ENCODE assay signal across 8 cellular contexts in genomic region chr2:11778923-11779757, GRCh38. TPM values are rescaled to one million over a fixed set of nuclear protein-coding genes. Genes with fewer than 3 reads are reported as not detected.
DNase-seq lines count a peak whose midpoint lies in the region; ATAC-seq and TF ChIP-seq lines count a peak whose summit lies in the region.

No MANE protein-coding gene starts in this region.

- H3K27ac Mint-ChIP-seq in IgD-negative memory B cell: peak overlapping the region in 1 of 3 donors; percentile 40

- no peak overlapping the region for H3K9ac ChIP-seq in parathyroid adenoma

- DNase-seq in ELF-1 (ENCODE audit: low read depth, low spot score): peak; percentile 83
- no peak for DNase-seq in RWPE2 (ENCODE audit: low spot score)
- peak; percentile 88 for DNase-seq in activated gamma-delta T cell treated with Interleukin-2 at 50 U/mL for 16 hours
- DNase-seq in transverse colon: peak; percentile 84

- H3K4me3 Mint-ChIP-seq in IgD-negative memory B cell: peak overlapping the region in 3 of 4 donors; percentile 59 to 86 (median 83)

- TF ChIP-seq CTCF in RWPE2 (IDR thresholded peaks at IDR 0.05; ENCODE audit: poor library complexity, severe bottlenecking): peak; percentile 96
- peak; percentile 98 to 99 (median 99) for TF ChIP-seq CTCF in gastroesophageal sphincter (IDR thresholded peaks at IDR 0.05)
- TF ChIP-seq CTCF in parathyroid adenoma (IDR thresholded peaks at IDR 0.05): peak; percentile 97
- peak; percentile 96 to 98 (median 98) for TF ChIP-seq CTCF in transverse colon (IDR thresholded peaks at IDR 0.05)

- TF ChIP-seq EP300 in gastroesophageal sphincter (IDR thresholded peaks at IDR 0.05) (no peak), transverse colon (IDR thresholded peaks at IDR 0.05; ENCODE audit: low read depth) (no peak)

- H3K9me3 Mint-ChIP-seq in IgD-negative memory B cell: no peaks in the 10 kb centered on the region

- H3K4me1 ChIP-seq in RWPE2 (ENCODE audit: insufficient read depth, poor library complexity, severe bottlenecking): peaks cover 4% of the 10 kb centered on the region
- H3K4me1 ChIP-seq in gastroesophageal sphincter: peaks cover 0 to 11% (median 6%) of the 10 kb centered on the region in 3 donors
- H3K4me1 ChIP-seq in parathyroid adenoma: peaks cover 3% of the 10 kb centered on the region
- peaks cover 0 to 34% (median 6%) of the 10 kb centered on the region in 4 donors for H3K4me1 ChIP-seq in transverse colon

- H3K36me3 ChIP-seq in RWPE2 (ENCODE audit: low read depth) (peaks cover 76% of the 10 kb centered on the region), gastroesophageal sphincter (peaks cover under 1 to 69% of the 10 kb centered on the region in 2 donors), parathyroid adenoma (ENCODE audit: control insufficient read depth, insufficient read depth, low read length) (no peaks in the 10 kb centered on the region), transverse colon (peaks cover 0 to 33% (median 10%) of the 10 kb centered on the region in 4 donors)

- no peaks in the 10 kb centered on the region for H3K36me3 Mint-ChIP-seq in IgD-negative memory B cell

- peak overlapping the region; percentile 25 for H3K4me2 ChIP-seq in parathyroid adenoma (ENCODE audit: low read length)

- H3K27me3 ChIP-seq in RWPE2 (ENCODE audit: insufficient read depth, poor library complexity, severe bottlenecking): no peaks in the 10 kb centered on the region
- H3K27me3 ChIP-seq in gastroesophageal sphincter: no peaks in the 10 kb centered on the region
- no peaks in the 10 kb centered on the region for H3K27me3 ChIP-seq in parathyroid adenoma (ENCODE audit: control insufficient read depth, insufficient read depth, low read length)
- H3K27me3 ChIP-seq in transverse colon: no peaks in the 10 kb centered on the region

- TF ChIP-seq POLR2A in gastroesophageal sphincter (IDR thresholded peaks at IDR 0.05) (no peak), transverse colon (IDR thresholded peaks at IDR 0.05) (no peak)

- peak overlapping the region; percentile 22 for H2AFZ ChIP-seq in parathyroid adenoma

- no peak overlapping the region for H3K4me3 ChIP-seq in RWPE2 (ENCODE audit: severe bottlenecking)
- H3K4me3 ChIP-seq in gastroesophageal sphincter: peak overlapping the region in 1 of 2 donors; percentile 9
- H3K4me3 ChIP-seq in parathyroid adenoma (ENCODE audit: low read depth, low read length): no peak overlapping the region
- H3K4me3 ChIP-seq in transverse colon: peak overlapping the region in 1 of 4 donors; percentile 29

- H3K79me2 ChIP-seq in parathyroid adenoma: peaks cover 9% of the 10 kb centered on the region

- peak; percentile 82 for ATAC-seq in GM21576 (IDR thresholded peaks at IDR 0.05; ENCODE audit: unreplicated experiment)
- peak; percentile 88 for ATAC-seq in RWPE2 (ENCODE audit: low read depth)
- ATAC-seq in gastroesophageal sphincter: peak; percentile 89

- H3K9me3 ChIP-seq in RWPE2 (ENCODE audit: severe bottlenecking) (no peaks in the 10 kb centered on the region), gastroesophageal sphincter (no peaks in the 10 kb centered on the region), parathyroid adenoma (ENCODE audit: control insufficient read depth, low read length) (no peaks in the 10 kb centered on the region), transverse colon (no peaks in the 10 kb centered on the region)

- intact Hi-C loops in transverse colon (cut with DNase I; ENCODE audit: low total_unique reads): loop anchor here (1.0 kb wide), 1 partner anchor 30 kb away; no protein-coding TSS in a partner anchor

- no peak overlapping the region for H3K27ac ChIP-seq in RWPE2 (ENCODE audit: poor library complexity, severe bottlenecking)
- no peak overlapping the region for H3K27ac ChIP-seq in gastroesophageal sphincter
- no peak overlapping the region for H3K27ac ChIP-seq in parathyroid adenoma
- H3K27ac ChIP-seq in transverse colon: no peak overlapping the region

- in situ Hi-C loops in transverse colon (cut with MboI; ENCODE audit: low pct_ligation_motif_present in 1 of 4, low pct_unique_long_range_greater_than_20kb in 1 of 4, low sequenced_read_pairs in 3 of 4): loop anchor here in 2 of 4 donors (25.0 kb wide), 1 partner anchor 292 kb away; no protein-coding TSS in a partner anchor

- WGBS in gastroesophageal sphincter (ENCODE audit: low coverage in 1 of 2), 2 donors: 33 to 50% methylated on average over 11 to 15 of the region's 23 CpGs
- WGBS in transverse colon (ENCODE audit: low coverage in 1 of 2), 2 donors: 16 to 23% methylated on average over 19 to 23 of the region's 23 CpGs

- H3K4me1 Mint-ChIP-seq in IgD-negative memory B cell: peaks cover 23 to 33% (median 29%) of the 10 kb centered on the region in 3 donors

- no peaks in the 10 kb centered on the region for H3K27me3 Mint-ChIP-seq in IgD-negative memory B cell

RNA-seq across cellular contexts. Expression of gene LPIN1, which starts 32.7 kb away (rescaled TPM):
- 17.3 TPM for polyA plus RNA-seq in IgD-negative memory B cell
- total RNA-seq in gastroesophageal sphincter: 10 to 100 TPM; 47.3 to 70.1 (median 50.0) TPM
- 10 to 100 TPM; 19.7 to 62.1 (median 26.6) TPM for total RNA-seq in transverse colon
